Comparison of ENCODE assay signal across 28 cellular contexts in the genomic region with DNA sequence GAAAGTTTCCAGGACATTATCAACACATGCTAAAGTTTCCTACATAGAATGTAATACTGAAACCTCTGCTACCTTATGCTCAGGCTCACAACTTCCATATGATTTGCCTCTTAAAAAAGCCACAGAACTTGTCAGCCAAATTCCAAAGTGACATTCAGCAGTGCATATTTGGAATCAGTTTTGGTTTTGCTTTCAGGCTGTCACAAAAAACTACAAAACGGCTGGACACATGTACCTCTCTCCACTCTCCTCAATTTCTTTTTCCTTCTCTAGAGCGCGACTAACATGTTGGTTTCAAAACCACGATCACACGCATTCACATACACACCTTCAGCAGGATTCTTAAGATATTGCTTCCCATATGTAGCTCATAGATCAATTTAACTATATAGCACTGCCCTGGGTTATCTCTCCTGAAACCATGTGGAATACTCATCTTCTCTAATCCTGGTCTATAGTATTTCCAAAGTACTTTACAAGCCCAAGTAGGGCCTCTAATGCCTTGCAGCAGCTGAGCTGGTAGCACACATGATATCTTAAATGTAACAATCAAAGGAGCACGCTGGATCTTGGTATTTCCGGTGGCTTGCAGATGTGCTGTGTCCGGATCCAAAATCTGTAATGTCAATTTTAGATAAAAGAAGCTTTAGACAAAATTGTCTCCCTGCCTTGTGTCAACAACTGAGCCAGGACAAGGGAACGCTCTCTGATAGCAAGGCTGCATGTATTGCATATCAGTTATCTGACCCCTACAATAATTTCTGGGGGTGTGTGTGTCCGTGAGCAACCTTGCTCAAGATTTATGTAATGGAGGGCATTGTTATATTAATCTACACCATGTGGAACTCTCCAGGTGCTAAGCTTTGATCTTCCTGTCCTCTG.
"Had no signal": no experiment of that assay in that cellular context is flagged by ENCODE, and none has a peak within 500 bp of the region (broad histone marks: within the 10 kb centered on the region; RNA-seq: fewer than 3 reads in every experiment).

No MANE protein-coding gene starts in this region.

- H3K36me3 Mint-ChIP-seq: activated CD8-positive, alpha-beta memory T cell treated with anti-CD3 and anti-CD28 coated beads, Interleukin-2, amount 10 ng/mL, durations not matched to agents 7 days and 5 days; activated naive CD4-positive, alpha-beta T cell treated with anti-CD3 and anti-CD28 coated beads, Interleukin-2, amount 50 U/mL, for 72 hours; brain; WTC11 had no signal

- H3K9me3 Mint-ChIP-seq: activated naive CD4-positive, alpha-beta T cell treated with anti-CD3 and anti-CD28 coated beads, Interleukin-2, amount 50 U/mL, for 72 hours; activated naive CD8-positive, alpha-beta T cell treated with anti-CD3 and anti-CD28 coated beads, Interleukin-2, amount 50 U/mL, for 24 hours; activated T-cell treated with anti-CD3 and anti-CD28 coated beads, Interleukin-2, amount 50 U/mL, for 24 hours; brain; central memory CD8-positive, alpha-beta T cell; T-helper 1 cell treated with Interleukin-12 subunit alpha and Interleukin-12 subunit beta and Interleukin-4 antibody, amounts not matched to agents 30 μg/mL and 1 μg/mL, for 36 hours; WTC11 had no signal

- H3K9me3 ChIP-seq: MG63 had no signal

- H3K27ac Mint-ChIP-seq: activated CD8-positive, alpha-beta memory T cell treated with anti-CD3 and anti-CD28 coated beads, Interleukin-2, amount 10 ng/mL, durations not matched to agents 7 days and 5 days; activated naive CD4-positive, alpha-beta T cell treated with anti-CD3 and anti-CD28 coated beads, Interleukin-2, amount 50 U/mL, for 72 hours; activated naive CD8-positive, alpha-beta T cell treated with anti-CD3 and anti-CD28 coated beads, Interleukin-2, amount 50 U/mL, for 24 hours; activated T-cell treated with anti-CD3 and anti-CD28 coated beads, Interleukin-2, amount 50 U/mL, for 24 hours; T-helper 1 cell treated with Interleukin-12 subunit alpha and Interleukin-12 subunit beta and Interleukin-4 antibody, amounts not matched to agents 30 μg/mL and 1 μg/mL, for 36 hours; WTC11 had no signal

- H3K27me3 Mint-ChIP-seq: activated CD8-positive, alpha-beta memory T cell treated with anti-CD3 and anti-CD28 coated beads, Interleukin-2, amount 10 ng/mL, durations not matched to agents 7 days and 5 days; activated T-cell treated with anti-CD3 and anti-CD28 coated beads, Interleukin-2, amount 50 U/mL, for 24 hours; brain; central memory CD8-positive, alpha-beta T cell had no signal

- H3K4me3 ChIP-seq: MG63 had no signal

- H3K36me3 ChIP-seq: MG63 had no signal

- H3K27me3 ChIP-seq: MG63 had no signal

- H3K4me3 Mint-ChIP-seq: activated CD8-positive, alpha-beta memory T cell treated with anti-CD3 and anti-CD28 coated beads, Interleukin-2, amount 10 ng/mL, durations not matched to agents 7 days and 5 days; activated naive CD8-positive, alpha-beta T cell treated with anti-CD3 and anti-CD28 coated beads, Interleukin-2, amount 50 U/mL, for 24 hours; activated T-cell treated with anti-CD3 and anti-CD28 coated beads, Interleukin-2, amount 50 U/mL, for 24 hours; brain; central memory CD8-positive, alpha-beta T cell; T-helper 1 cell treated with Interleukin-12 subunit alpha and Interleukin-12 subunit beta and Interleukin-4 antibody, amounts not matched to agents 30 μg/mL and 1 μg/mL, for 36 hours; WTC11 had no signal

- ATAC-seq: activated CD8-positive, alpha-beta memory T cell treated with anti-CD3 and anti-CD28 coated beads, Interleukin-2, amount 10 ng/mL, durations not matched to agents 7 days and 5 days; activated naive CD4-positive, alpha-beta T cell treated with anti-CD3 and anti-CD28 coated beads, Interleukin-2, amount 50 U/mL, for 72 hours; activated naive CD8-positive, alpha-beta T cell treated with anti-CD3 and anti-CD28 coated beads, Interleukin-2, amount 50 U/mL, for 24 hours; Panc1; WTC11 had no signal

- H3K4me1 Mint-ChIP-seq: activated CD8-positive, alpha-beta memory T cell treated with anti-CD3 and anti-CD28 coated beads, Interleukin-2, amount 10 ng/mL, durations not matched to agents 7 days and 5 days; activated naive CD8-positive, alpha-beta T cell treated with anti-CD3 and anti-CD28 coated beads, Interleukin-2, amount 50 U/mL, for 24 hours; central memory CD8-positive, alpha-beta T cell; WTC11 had no signal

- DNase-seq: activated CD4-positive, alpha-beta T cell treated with anti-CD3 and anti-CD28 coated beads for 48 hours; activated CD4-positive, alpha-beta T cell treated with anti-CD3 and anti-CD28 coated beads, Interleukin-2, amount 50 U/mL, for 48 hours; activated CD4-positive, CD25-positive, alpha-beta regulatory T cell treated with anti-CD3 and anti-CD28 coated beads, Interleukin-2, amount 50 U/mL, for 72 hours; activated CD8-positive, alpha-beta memory T cell treated with anti-CD3 and anti-CD28 coated beads, Interleukin-2, amount 10 ng/mL, durations not matched to agents 7 days and 5 days; activated effector memory CD4-positive, alpha-beta T cell treated with anti-CD3 and anti-CD28 coated beads, Interleukin-2, amount 50 U/mL, for 16 hours; activated naive CD4-positive, alpha-beta T cell treated with Interleukin-2 at 50 U/mL for 16 hours; activated naive CD8-positive, alpha-beta T cell treated with anti-CD3 and anti-CD28 coated beads, Interleukin-2, amount 50 U/mL, for 24 hours; activated T-cell treated with anti-CD3 and anti-CD28 coated beads, Interleukin-2, amount 50 U/mL, for 24 hours; amygdala; MG63; MV-4-11; NCI-H1092 treated with DMSO at 0.1 percent for 48 hours; NCI-H1417 treated with DMSO at 0.1 percent for 48 hours; NCI-H1694; NCI-H2029; NCI-H2107; NCI-H345; NCI-H510A; NCI-H526 treated with DMSO at 0.1 percent for 48 hours; NCI-H82; OCI-M1; SHP77 had no signal
